Comparison of ENCODE assay signal across 8 cellular contexts in the genomic region with DNA sequence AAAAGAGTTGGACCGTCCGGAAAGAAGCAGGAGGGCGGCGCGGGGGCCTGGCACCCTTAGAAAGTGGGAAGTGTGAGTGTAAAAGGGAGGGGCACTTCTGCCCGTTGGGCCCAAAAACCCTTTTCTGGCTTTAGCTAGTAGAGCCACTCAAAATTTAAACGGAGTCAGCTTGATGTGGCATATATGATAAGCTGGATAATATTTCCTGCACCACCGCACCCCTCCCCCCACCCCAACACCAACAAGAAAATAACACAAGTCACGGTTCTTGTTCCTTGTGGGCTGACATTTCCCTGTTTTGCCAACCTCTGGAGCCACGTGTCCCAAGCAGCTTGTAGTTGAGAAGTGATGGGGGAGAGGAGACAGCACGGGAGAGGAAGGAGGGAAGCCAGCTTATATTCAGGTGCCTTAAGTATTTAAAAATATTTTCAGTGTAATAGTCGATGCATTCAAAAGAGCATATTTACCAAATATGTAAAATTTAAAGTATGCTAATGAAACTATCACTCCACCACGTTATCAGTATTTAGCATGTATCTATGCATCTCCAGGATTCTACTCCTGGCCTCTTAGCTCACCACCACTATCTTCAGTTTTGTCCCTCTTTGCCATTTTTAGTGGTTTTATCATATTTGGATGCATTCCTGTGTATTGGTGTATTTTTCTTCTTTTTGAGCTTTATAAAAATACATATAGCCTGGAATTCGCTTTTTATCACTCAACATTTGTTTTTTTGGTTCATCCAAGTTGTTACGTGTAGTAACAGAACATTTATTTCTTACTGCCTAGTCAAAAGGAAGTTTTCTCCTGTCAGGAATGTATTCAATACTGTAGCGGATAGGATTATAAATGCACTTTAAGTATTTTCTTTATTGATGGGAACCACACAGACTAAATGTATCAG. TPM values are rescaled to one million over a fixed set of nuclear protein-coding genes. Genes with fewer than 3 reads are reported as not detected.
A peak's percentile ranks its signal among the peaks of the same experiment; 100 is the strongest.
DNase-seq lines count a peak whose midpoint lies in the region; ATAC-seq, FAIRE-seq and TF ChIP-seq lines count a peak whose summit lies in the region.

No MANE protein-coding gene starts in this region.

- peak; percentile 26 for FAIRE-seq in TTC549 (lab: Jason Lieb, UNC)

- peak overlapping the region; percentile 99 for H3K27ac Mint-ChIP-seq in activated naive CD4-positive, alpha-beta T cell treated with anti-CD3 and anti-CD28 coated beads for 36 hours
- peak overlapping the region; percentile 91 to 98 (median 96) for H3K27ac Mint-ChIP-seq in naive thymus-derived CD8-positive, alpha-beta T cell

- DNase-seq in activated naive CD4-positive, alpha-beta T cell treated with anti-CD3 and anti-CD28 coated beads for 36 hours, result peak; percentile 39
- DNase-seq in activated naive CD4-positive, alpha-beta T cell (lab: John Stamatoyannopoulos, UW), result no peak
- DNase-seq in HEK293T (ENCODE audit: extremely low spot score) (peak; percentile 57), NCI-H146 treated with DMSO at 0.1 percent for 48 hours (lab: John Stamatoyannopoulos, UW; ENCODE audit: unreplicated experiment) (peak; percentile 57), fibroblast of lung (ENCODE audit: low read depth in 2 of 2) (peak; percentile 73 to 78), NCI-H128 (lab: John Stamatoyannopoulos, UW; ENCODE audit: unreplicated experiment) (no peak)
- DNase-seq in naive thymus-derived CD8-positive, alpha-beta T cell, result no peak

- H3K36me3 Mint-ChIP-seq in activated naive CD4-positive, alpha-beta T cell treated with anti-CD3 and anti-CD28 coated beads for 36 hours (ENCODE audit: low read depth), result peaks cover 7% of the 10 kb centered on the region
- peaks cover 0 to 16% (median 9%) of the 10 kb centered on the region in 3 donors for H3K36me3 Mint-ChIP-seq in naive thymus-derived CD8-positive, alpha-beta T cell

- no peaks in the 10 kb centered on the region for H3K27me3 ChIP-seq in fibroblast of lung (ENCODE audit: control insufficient read depth, insufficient read depth, low read length)

- H3K4me2 ChIP-seq in fibroblast of lung (ENCODE audit: extremely low read depth, insufficient read depth, low read length), result peak overlapping the region; percentile 76

- H3K4me1 Mint-ChIP-seq in activated naive CD4-positive, alpha-beta T cell treated with anti-CD3 and anti-CD28 coated beads for 36 hours (ENCODE audit: low read depth), result peaks cover 31% of the 10 kb centered on the region
- peaks cover 17 to 50% (median 38%) of the 10 kb centered on the region in 4 donors for H3K4me1 Mint-ChIP-seq in naive thymus-derived CD8-positive, alpha-beta T cell

- H3K4me1 ChIP-seq in fibroblast of lung (ENCODE audit: control insufficient read depth, extremely low read depth, insufficient read depth, low read length), result peaks cover 6% of the 10 kb centered on the region

- H3K9me3 ChIP-seq in fibroblast of lung (ENCODE audit: control insufficient read depth, insufficient read depth, low read depth, low read length), result no peaks in the 10 kb centered on the region

- H3K79me2 ChIP-seq in fibroblast of lung (ENCODE audit: control insufficient read depth, insufficient read depth, low read length), result peaks cover 4% of the 10 kb centered on the region

- TF ChIP-seq CTCF in fibroblast of lung (conservative IDR thresholded peaks at IDR 0.05 in 1 of 2, IDR thresholded peaks at IDR 0.05 in 1 of 2; ENCODE audit: low read depth in 1 of 2, low read length in 2 of 2), result no peak

- no peaks in the 10 kb centered on the region for H3K27me3 Mint-ChIP-seq in activated naive CD4-positive, alpha-beta T cell treated with anti-CD3 and anti-CD28 coated beads for 36 hours (ENCODE audit: low read depth)
- H3K27me3 Mint-ChIP-seq in naive thymus-derived CD8-positive, alpha-beta T cell, result no peaks in the 10 kb centered on the region

- no peaks in the 10 kb centered on the region for H4K20me1 ChIP-seq in fibroblast of lung (ENCODE audit: control insufficient read depth, extremely low read depth, insufficient read depth, low read length)

- H3K9me3 Mint-ChIP-seq in activated naive CD4-positive, alpha-beta T cell treated with anti-CD3 and anti-CD28 coated beads for 36 hours, result no peaks in the 10 kb centered on the region
- no peaks in the 10 kb centered on the region for H3K9me3 Mint-ChIP-seq in naive thymus-derived CD8-positive, alpha-beta T cell

- H3K36me3 ChIP-seq in fibroblast of lung (ENCODE audit: control insufficient read depth, insufficient read depth, low read length), result peaks cover 2% of the 10 kb centered on the region

- H3K9ac ChIP-seq in fibroblast of lung (ENCODE audit: insufficient read depth, low read length), result peak overlapping the region; percentile 24

- peak overlapping the region; percentile 100 for H3K4me3 Mint-ChIP-seq in activated naive CD4-positive, alpha-beta T cell treated with anti-CD3 and anti-CD28 coated beads for 36 hours
- H3K4me3 Mint-ChIP-seq in naive thymus-derived CD8-positive, alpha-beta T cell, result peak overlapping the region; percentile 89 to 100 (median 96)

- CTCF ChIA-PET in activated naive CD4-positive, alpha-beta T cell treated with anti-CD3 and anti-CD28 coated beads for 36 hours (lab: Charles Lee), result interaction anchor here (1.2 to 4.8 kb wide), 4 partner anchors 9 to 132 kb away, joined by 3 to 47 read pairs (median 10); a partner anchor contains a TSS
- CTCF ChIA-PET in HEK293T (lab: Yijun Ruan, JAX), result interaction anchor here (0.9 kb wide), 1 partner anchor 48 kb away, joined by 6 read pairs; no protein-coding TSS in a partner anchor

- ATAC-seq in naive thymus-derived CD8-positive, alpha-beta T cell, result peak; percentile 1 to 10

- intact Hi-C loops in activated naive CD4-positive, alpha-beta T cell treated with anti-CD3 and anti-CD28 coated beads for 36 hours (cut with micrococcal nuclease), result loop anchor here (1.0 to 5.0 kb wide), 8 partner anchors 45 to 518 kb away; a partner anchor contains a TSS

- POLR2A ChIA-PET in HEK293T (lab: Yijun Ruan, JAX), result interaction anchor here (0.7 to 3.2 kb wide), 23 partner anchors 9 to 172 kb away, joined by 3 to 26 read pairs (median 4); a partner anchor contains a TSS
- POLR2A ChIA-PET in naive thymus-derived CD8-positive, alpha-beta T cell (lab: Charles Lee), result interaction anchor here (0.6 to 1.8 kb wide), 6 partner anchors 10 to 68 kb away, joined by 3 to 13 read pairs (median 3); a partner anchor contains a TSS

- H3K27ac ChIP-seq in fibroblast of lung (ENCODE audit: insufficient read depth, low read length), result peak overlapping the region; percentile 91

- peak overlapping the region; percentile 9 for H2AFZ ChIP-seq in fibroblast of lung (ENCODE audit: low read length)

- H3K4me3 ChIP-seq in fibroblast of lung (replicated peaks in 1 of 4; ENCODE audit: control extremely low read depth in 1 of 4, insufficient read depth in 1 of 4, low read depth in 3 of 4, low read length in 4 of 4), result peak overlapping the region; percentile 14 to 71 (median 59)

TF ChIP-seq in HEK293T, 16 proteins besides CTCF, POLR2A, EP300 and RAD21:
- TF ChIP-seq FOXM1 (IDR thresholded peaks at IDR 0.05; ENCODE audit: borderline replicate concordance), result no peak
- peak; percentile 2; the same call in 1 of the 2 replicates for TF ChIP-seq ARNT (IDR thresholded peaks at IDR 0.05)
- no peak for TF ChIP-seq SUZ12 (IDR thresholded peaks at IDR 0.05)
- no peak for TF ChIP-seq TARDBP (IDR thresholded peaks at IDR 0.05)
- TF ChIP-seq LEF1 (IDR thresholded peaks at IDR 0.05; ENCODE audit: borderline replicate concordance), result no peak; the same call in 1 of the 2 replicates
- no peak for TF ChIP-seq HDGF (IDR thresholded peaks at IDR 0.05; ENCODE audit: borderline replicate concordance)
- no peak for TF ChIP-seq NFRKB (IDR thresholded peaks at IDR 0.05)
- no peak for TF ChIP-seq FOXA1 (IDR thresholded peaks at IDR 0.05)
- no peak; the same call in 1 of the 2 replicates for TF ChIP-seq SP1 (IDR thresholded peaks at IDR 0.05)
- peak; percentile 87 for TF ChIP-seq L3MBTL2 (conservative IDR thresholded peaks at IDR 0.05)
- no peak for TF ChIP-seq CTBP1 (IDR thresholded peaks at IDR 0.05; ENCODE audit: borderline replicate concordance)
- peak; percentile 57; the same call in 1 of the 2 replicates for TF ChIP-seq FOXK2 (IDR thresholded peaks at IDR 0.05)
- TF ChIP-seq BHLHE40 (IDR thresholded peaks at IDR 0.05; ENCODE audit: borderline replicate concordance), result no peak
- TF ChIP-seq ZNF384 (IDR thresholded peaks at IDR 0.05), result no peak
- no peak for TF ChIP-seq ELF4 (IDR thresholded peaks at IDR 0.05)
- TF ChIP-seq, protein P1, sequence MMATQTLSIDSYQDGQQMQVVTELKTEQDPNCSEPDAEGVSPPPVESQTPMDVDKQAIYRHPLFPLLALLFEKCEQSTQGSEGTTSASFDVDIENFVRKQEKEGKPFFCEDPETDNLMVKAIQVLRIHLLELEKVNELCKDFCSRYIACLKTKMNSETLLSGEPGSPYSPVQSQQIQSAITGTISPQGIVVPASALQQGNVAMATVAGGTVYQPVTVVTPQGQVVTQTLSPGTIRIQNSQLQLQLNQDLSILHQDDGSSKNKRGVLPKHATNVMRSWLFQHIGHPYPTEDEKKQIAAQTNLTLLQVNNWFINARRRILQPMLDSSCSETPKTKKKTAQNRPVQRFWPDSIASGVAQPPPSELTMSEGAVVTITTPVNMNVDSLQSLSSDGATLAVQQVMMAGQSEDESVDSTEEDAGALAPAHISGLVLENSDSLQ (IDR thresholded peaks at IDR 0.05), result no peak

RNA-seq across cellular contexts. Expression of a gene that starts 0.8 kb away (rescaled TPM):
- total RNA-seq in activated naive CD4-positive, alpha-beta T cell treated with anti-CD3 and anti-CD28 coated beads for 36 hours, result 10 to 100 TPM; 20.9 to 22.7 TPM
- total RNA-seq in fibroblast of lung, result 16.2 and 18.7 TPM in 2 replicates
- 13.0 and 14.0 TPM in 2 replicates for polyA plus RNA-seq in fibroblast of lung
- polyA plus RNA-seq in fibroblast of lung (2012), result 6.9 and 8.0 TPM in 2 replicates
- 0.33 and 1.1 TPM in 2 replicates for polyA minus RNA-seq in fibroblast of lung (ENCODE audit: low replicate concordance)
- total RNA-seq in naive thymus-derived CD8-positive, alpha-beta T cell, result 10 to 100 TPM; 38.8 to 41.3 TPM
- 10 to 100 TPM; 10.0 to 20.9 (median 12.0) TPM for polyA plus RNA-seq in naive thymus-derived CD8-positive, alpha-beta T cell

RNA-seq across cellular contexts. Expression of a gene that starts 49.9 kb away (rescaled TPM):
- 10 to 100 TPM; 16.4 to 16.9 TPM for total RNA-seq in activated naive CD4-positive, alpha-beta T cell treated with anti-CD3 and anti-CD28 coated beads for 36 hours
- 1.3 and 4.0 TPM in 2 replicates for total RNA-seq in fibroblast of lung
- 2.2 and 7.0 TPM in 2 replicates for polyA plus RNA-seq in fibroblast of lung
- polyA plus RNA-seq in fibroblast of lung (2012), result 1.4 and 4.6 TPM in 2 replicates
- 0.41 and 1.0 TPM in 2 replicates for polyA minus RNA-seq in fibroblast of lung (ENCODE audit: low replicate concordance)
- under 1 TPM; 0.05 to 0.10 TPM for total RNA-seq in naive thymus-derived CD8-positive, alpha-beta T cell
- polyA plus RNA-seq in naive thymus-derived CD8-positive, alpha-beta T cell, result not detected

Comparison
In these comparisons a context has a peak if more than half of its experiments do, and no peak if none do; other contexts are left out.
1. DNase-seq: peak in activated naive CD4-positive, alpha-beta T cell treated with anti-CD3 and anti-CD28 coated beads for 36 hours (single experiment), HEK293T (single experiment), NCI-H146 treated with DMSO at 0.1 percent for 48 hours (single experiment) and fibroblast of lung (2 of 2); none in activated naive CD4-positive, alpha-beta T cell (0 of 4), naive thymus-derived CD8-positive, alpha-beta T cell (0 of 10) and NCI-H128 (single experiment).